In the genomic region with DNA sequence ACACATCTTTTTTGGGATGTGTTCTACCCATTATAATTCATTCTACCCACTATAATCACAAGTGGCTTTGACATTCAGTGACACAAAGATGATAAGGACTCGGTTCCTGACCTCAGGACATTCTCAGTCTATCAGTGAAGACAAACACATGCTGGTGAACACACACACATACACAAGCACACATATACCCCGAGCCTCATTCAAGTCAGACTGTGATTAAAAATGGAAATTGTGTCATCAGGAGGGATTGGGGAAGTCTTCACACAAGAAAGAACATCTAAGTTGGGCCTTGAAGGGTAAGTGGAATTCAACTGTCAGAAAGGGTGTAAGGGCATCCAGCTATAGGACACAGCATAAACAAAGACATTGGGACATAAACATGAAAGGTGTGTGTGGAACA, we compare ENCODE assay signal across 14 cellular contexts. TPM values are rescaled to one million over a fixed set of nuclear protein-coding genes. Genes with fewer than 3 reads are reported as not detected.
A peak's percentile ranks its signal among the peaks of the same experiment; 100 is the strongest.
DNase-seq lines count a peak whose midpoint lies in the region; ATAC-seq and TF ChIP-seq lines count a peak whose summit lies in the region.
"Had no signal": no experiment of that assay in that cellular context is flagged by ENCODE, and none has a peak within 500 bp of the region (broad histone marks: within the 10 kb centered on the region; RNA-seq: fewer than 3 reads in every experiment).

No MANE protein-coding gene starts in this region.

- intact Hi-C loops in left ventricle myocardium superior (cut with micrococcal nuclease), result no loop called here
- intact Hi-C loops in cardiac septum (cut with DNase I), result loop anchor here (5.0 kb wide), 1 partner anchor 129 kb away; no protein-coding TSS in a partner anchor

- H3K4me1 Mint-ChIP-seq in mesothelial cell of epicardium, result peaks cover 26% of the 10 kb centered on the region

- H3K9me3 Mint-ChIP-seq in mesothelial cell of epicardium, result no peaks in the 10 kb centered on the region
- H3K9me3 Mint-ChIP-seq: CD8-positive, alpha-beta memory T cell; GM23338 had no signal

- ATAC-seq in left ventricle myocardium superior (peak; percentile 64), GM21737 (IDR thresholded peaks at IDR 0.05; ENCODE audit: unreplicated experiment) (no peak)
- ATAC-seq: GM23338 had no signal

- no peaks in the 10 kb centered on the region for H3K36me3 Mint-ChIP-seq in mesothelial cell of epicardium
- H3K36me3 Mint-ChIP-seq: CD8-positive, alpha-beta memory T cell had no signal

- H3K27me3 Mint-ChIP-seq in mesothelial cell of epicardium (ENCODE audit: low read depth), result peaks cover 27% of the 10 kb centered on the region

- H3K4me3 Mint-ChIP-seq in mesothelial cell of epicardium, result no peak overlapping the region
- H3K4me3 Mint-ChIP-seq: CD8-positive, alpha-beta memory T cell; GM23338 had no signal

- no peak overlapping the region for H3K27ac Mint-ChIP-seq in mesothelial cell of epicardium
- H3K27ac Mint-ChIP-seq: CD8-positive, alpha-beta memory T cell; GM23338 had no signal

- DNase-seq in SIG-M5 treated with dmso at 0.1 percent for 504 hours (lab: John Stamatoyannopoulos, UW; ENCODE audit: unreplicated experiment), result peak; percentile 22
- DNase-seq in SIG-M5 (lab: John Stamatoyannopoulos, UW), result no peak
- DNase-seq in left ventricle myocardium superior, result no peak
- DNase-seq in cardiac septum (ENCODE audit: low spot score), result no peak
- DNase-seq in myocyte (ENCODE audit: low read depth), result peak; percentile 60
- DNase-seq in mesothelial cell of epicardium (ENCODE audit: low spot score in 2 of 2, unreplicated experiment in 2 of 2), result no peak
- DNase-seq: 8988T; AML-193; CD8-positive, alpha-beta memory T cell; DMS 273 treated with DMSO at 0.1 percent for 48 hours; H7 had no signal

- TF ChIP-seq CTCF in mesothelial cell of epicardium (IDR thresholded peaks at IDR 0.05; ENCODE audit: unreplicated experiment), result no peak

RNA-seq across cellular contexts. Expression of gene LAD1, which starts 2.6 kb away (rescaled TPM):
- total RNA-seq in left ventricle myocardium superior (2.2 TPM), cardiac septum (12.4 TPM), myocyte (22.3 and 27.0 TPM in 2 replicates), mesothelial cell of epicardium (17.6 to 23.0 TPM (median 20.7 TPM) in 3 replicates)
- polyA plus RNA-seq in myocyte (2012), result 6.8 TPM
- total RNA-seq: CD8-positive, alpha-beta memory T cell had no signal
- polyA plus RNA-seq: CD8-positive, alpha-beta memory T cell had no signal

RNA-seq across cellular contexts. Expression of gene TNNI1, which starts 19.8 kb away (rescaled TPM):
- total RNA-seq in left ventricle myocardium superior, result 1.1 TPM
- 35.5 TPM for total RNA-seq in cardiac septum
- total RNA-seq in myocyte, result 9,118 and 11,163 TPM in 2 replicates
- polyA plus RNA-seq in myocyte (2012), result 4,992 TPM
- 6.7 to 8.4 TPM (median 7.6 TPM) in 3 replicates for total RNA-seq in mesothelial cell of epicardium
- total RNA-seq: CD8-positive, alpha-beta memory T cell; Daoy; GM23338 had no signal
- polyA plus RNA-seq: CD8-positive, alpha-beta memory T cell had no signal

RNA-seq across cellular contexts. Expression of gene TNNT2, which starts 24.2 kb away (rescaled TPM):
- total RNA-seq in left ventricle myocardium superior (10,350 TPM), cardiac septum (8,017 TPM), myocyte (3,022 and 4,635 TPM in 2 replicates), mesothelial cell of epicardium (32.6 to 37.1 TPM (median 37.1 TPM) in 3 replicates)
- 2,977 TPM for polyA plus RNA-seq in myocyte (2012)
- total RNA-seq: CD8-positive, alpha-beta memory T cell; Daoy had no signal
- polyA plus RNA-seq: CD8-positive, alpha-beta memory T cell had no signal

Comparison
In these comparisons a context has a peak if more than half of its experiments do, and no peak if none do; other contexts are left out.
1. DNase-seq: peak in SIG-M5 treated with dmso at 0.1 percent for 504 hours (single experiment) and myocyte (single experiment); none in SIG-M5 (single experiment), left ventricle myocardium superior (single experiment), cardiac septum (single experiment) and mesothelial cell of epicardium (0 of 2).
2. RNA of gene TNNI1, which starts 19.8 kb away (total RNA-seq): 9,118 to 11,163 TPM in myocyte; 35.5 TPM in cardiac septum (single experiment), 6.7 to 8.4 TPM in mesothelial cell of epicardium and 1.1 TPM in left ventricle myocardium superior (single experiment); every median in the first group is over 100 times any median in the second.
3. RNA of gene TNNT2, which starts 24.2 kb away (total RNA-seq): 10,350 TPM in left ventricle myocardium superior (single experiment), 8,017 TPM in cardiac septum (single experiment) and 3,022 to 4,635 TPM in myocyte; 32.6 to 37.1 TPM in mesothelial cell of epicardium; every median in the first group is over 10 times any median in the second.